ENCODE assay signal across 8 cellular contexts in genomic region chr12:118373628-118374027, GRCh38. TPM values are rescaled to one million over a fixed set of nuclear protein-coding genes. Genes with fewer than 3 reads are reported as not detected.
DNase-seq lines count a peak whose midpoint lies in the region; ATAC-seq and TF ChIP-seq lines count a peak whose summit lies in the region.

No MANE protein-coding gene starts in this region.

- H3K27ac Mint-ChIP-seq in T-cell = peak overlapping the region; percentile 97 to 98

- H3K4me3 ChIP-seq in GM23248 = peak overlapping the region; percentile 83
- H3K4me3 ChIP-seq in fibroblast of the aortic adventitia (ENCODE audit: low read depth, low read length) = peak overlapping the region; percentile 88
- peak overlapping the region; percentile 77 for H3K4me3 ChIP-seq in skeletal muscle cell (ENCODE audit: low read depth, low read length)

- H3K4me1 Mint-ChIP-seq in T-cell = peaks cover 57 to 66% (median 62%) of the 10 kb centered on the region in 3 donors

- peaks cover 36% of the 10 kb centered on the region for H3K4me1 ChIP-seq in GM23248 (ENCODE audit: insufficient read depth)

- H3K27me3 ChIP-seq in GM23248 (replicated peaks; ENCODE audit: insufficient read depth) = no peaks in the 10 kb centered on the region

- no peaks in the 10 kb centered on the region for H3K9me3 Mint-ChIP-seq in T-cell

- no peaks in the 10 kb centered on the region for H4K20me1 ChIP-seq in GM23248 (ENCODE audit: insufficient read depth)

- H2AFZ ChIP-seq in GM23248 = peak overlapping the region; percentile 93

- no peaks in the 10 kb centered on the region for H3K27me3 Mint-ChIP-seq in T-cell

- peaks cover 62% of the 10 kb centered on the region for H3K79me2 ChIP-seq in GM23248 (ENCODE audit: insufficient read depth)

- no peaks in the 10 kb centered on the region for H3K36me3 ChIP-seq in GM23248 (ENCODE audit: low read depth)

- H3K9me3 ChIP-seq in GM23248 (ENCODE audit: low read depth) = no peaks in the 10 kb centered on the region

- H3F3A ChIP-seq in GM23248 (ENCODE audit: insufficient read depth) = peaks cover 45% of the 10 kb centered on the region

- CTCF ChIA-PET in T-cell (lab: Charles Lee) = interaction anchor here in 1 of 2 donors (0.8 to 2.4 kb wide), 3 partner anchors 16 to 314 kb away, joined by 3 to 16 read pairs (median 7); no protein-coding TSS in a partner anchor

- H3K27ac ChIP-seq in GM23248 = peak overlapping the region; percentile 77

- H3K36me3 Mint-ChIP-seq in T-cell = no peaks in the 10 kb centered on the region

- in situ Hi-C loops in GM23248 (cut with MboI) = loop anchor here (10.0 kb wide), 2 partner anchors 199 to 509 kb away; no protein-coding TSS in a partner anchor

- WGBS in GM23248 (ENCODE audit: low coverage in 1 of 2, low lambda C conversion rate in 2 of 2, missing lambda C conversion rate in 2 of 2), 2 experiments = 72 to 78% methylated on average over 5 of the region's 5 CpGs

- peak overlapping the region; percentile 99 for H3K4me2 ChIP-seq in GM23248 (ENCODE audit: unreplicated experiment)

- H3K4me3 Mint-ChIP-seq in T-cell = peak overlapping the region; percentile 91 to 96 (median 92)

- ATAC-seq in T-cell (replicated peaks in 1 of 4) = no peak
- no peak for ATAC-seq in GM18867 (IDR thresholded peaks at IDR 0.05; ENCODE audit: unreplicated experiment)

- peak overlapping the region; percentile 78 for H3K9ac ChIP-seq in GM23248

- POLR2A ChIA-PET in T-cell (lab: Charles Lee) = interaction anchor here in 1 of 2 donors (0.8 to 1.0 kb wide), 2 partner anchors 15 to 41 kb away, joined by 3 read pairs; no protein-coding TSS in a partner anchor

- TF ChIP-seq CTCF in fibroblast of the aortic adventitia (IDR thresholded peaks at IDR 0.05; ENCODE audit: insufficient read depth, low read length) = no peak

- DNase-seq in GM23248 = no peak
- DNase-seq in T-cell = no peak
- DNase-seq in fibroblast of the aortic adventitia (ENCODE audit: low read depth) = no peak
- no peak for DNase-seq in skeletal muscle cell (ENCODE audit: low read depth)
- no peak for DNase-seq in NCI-H146 treated with DMSO at 0.1 percent for 48 hours (lab: John Stamatoyannopoulos, UW; ENCODE audit: unreplicated experiment)
- no peak for DNase-seq in middle frontal gyrus (ENCODE audit: extremely low spot score, low spot score)
- DNase-seq in AML-193 (lab: John Stamatoyannopoulos, UW) = no peak

- H3K9me2 ChIP-seq in GM23248 (ENCODE audit: insufficient read depth) = no peaks in the 10 kb centered on the region

RNA-seq across cellular contexts. Expression of gene TAOK3, which starts 0.9 kb away (rescaled TPM):
- 17.8 and 30.0 TPM in 2 replicates for total RNA-seq in GM23248 (2014; rRNA removed; shearing (Covaris generic))
- 49.8 TPM in 2 replicates for polyA plus RNA-seq in GM23248 (2016; fragmentation: Nextera tagmentation; extraction: Ambion mirVana)
- 10 to 100 TPM; 58.7 to 93.6 (median 67.4) TPM for total RNA-seq in T-cell
- 27.8 and 61.2 TPM in 2 replicates for total RNA-seq in fibroblast of the aortic adventitia (ENCODE audit: low replicate concordance)

RNA-seq across cellular contexts. Expression of gene SUDS3, which starts 2.7 kb away (rescaled TPM):
- 27.1 and 42.7 TPM in 2 replicates for total RNA-seq in GM23248 (2014; rRNA removed; shearing (Covaris generic))
- 17.2 and 17.6 TPM in 2 replicates for polyA plus RNA-seq in GM23248 (2016; fragmentation: Nextera tagmentation; extraction: Ambion mirVana)
- total RNA-seq in T-cell (10 to 100 TPM; 23.0 to 29.9 (median 26.3) TPM), fibroblast of the aortic adventitia (ENCODE audit: low replicate concordance) (29.0 and 36.4 TPM in 2 replicates)
